ENCODE assay signal across 15 cellular contexts in genomic region chr1:30742963-30743559, GRCh38. TPM values are rescaled to one million over a fixed set of nuclear protein-coding genes. Genes with fewer than 3 reads are reported as not detected.
DNase-seq lines count a peak whose midpoint lies in the region; ATAC-seq and TF ChIP-seq lines count a peak whose summit lies in the region.
"Had no signal": no experiment of that assay in that cellular context is flagged by ENCODE, and none has a peak within 500 bp of the region (broad histone marks: within the 10 kb centered on the region; RNA-seq: fewer than 3 reads in every experiment).

No MANE protein-coding gene starts in this region.

- peaks cover 79% of the 10 kb centered on the region for H3K36me3 ChIP-seq in OCI-LY3 (replicated peaks; ENCODE audit: low read depth, low read length)
- no peaks in the 10 kb centered on the region for H3K36me3 ChIP-seq in PC-9 (ENCODE audit: low read depth)

- no peaks in the 10 kb centered on the region for H3K9me3 Mint-ChIP-seq in stimulated activated naive CD8-positive, alpha-beta T cell treated with anti-CD3 and anti-CD28 coated beads, Interleukin-15, Interleukin-2, amounts not matched to agents 100 ng/mL and 50 ng/mL, for 24 hours

- H2AFZ ChIP-seq in OCI-LY3 (ENCODE audit: low read depth, low read length) (no peak overlapping the region), PC-9 (no peak overlapping the region)

- peak overlapping the region; percentile 62 for H3K4me3 Mint-ChIP-seq in stimulated activated naive CD8-positive, alpha-beta T cell treated with anti-CD3 and anti-CD28 coated beads, Interleukin-15, Interleukin-2, amounts not matched to agents 100 ng/mL and 50 ng/mL, for 24 hours

- peak overlapping the region; percentile 97 for H3K27ac Mint-ChIP-seq in stimulated activated naive CD8-positive, alpha-beta T cell treated with anti-CD3 and anti-CD28 coated beads, Interleukin-15, Interleukin-2, amounts not matched to agents 100 ng/mL and 50 ng/mL, for 24 hours

- ATAC-seq in stimulated activated naive CD8-positive, alpha-beta T cell treated with anti-CD3 and anti-CD28 coated beads, Interleukin-15, Interleukin-2, amounts not matched to agents 100 U/mL and 50 U/mL, for 24 hours: no peak
- ATAC-seq in GM21423 (IDR thresholded peaks at IDR 0.05; ENCODE audit: unreplicated experiment): no peak
- ATAC-seq in HG02852 (IDR thresholded peaks at IDR 0.05; ENCODE audit: unreplicated experiment): no peak

- H3K27me3 Mint-ChIP-seq in stimulated activated naive CD8-positive, alpha-beta T cell treated with anti-CD3 and anti-CD28 coated beads, Interleukin-15, Interleukin-2, amounts not matched to agents 100 ng/mL and 50 ng/mL, for 24 hours: no peaks in the 10 kb centered on the region

- no TSS peak for BruUV-seq in PC-9 (replicated peaks; lab: Mats Ljungman, UMichigan)

- H3K36me3 Mint-ChIP-seq in stimulated activated naive CD8-positive, alpha-beta T cell treated with anti-CD3 and anti-CD28 coated beads, Interleukin-15, Interleukin-2, amounts not matched to agents 100 ng/mL and 50 ng/mL, for 24 hours (ENCODE audit: low read depth): peaks cover 69% of the 10 kb centered on the region

- intact Hi-C loops in PC-9 (cut with micrococcal nuclease; ENCODE audit: unreplicated experiment): no loop called here

- DNase-seq in stimulated activated naive CD8-positive, alpha-beta T cell treated with anti-CD3 and anti-CD28 coated beads, Interleukin-15, Interleukin-2, amounts not matched to agents 100 U/mL and 50 U/mL, for 24 hours: no peak
- DNase-seq in PC-9: no peak
- DNase-seq in HUDEP-2 (lab: John Stamatoyannopoulos, UW; ENCODE audit: unreplicated experiment in 76 of 76): no peak
- DNase-seq: cerebellar nuclear complex, NCI-H446 treated with DMSO at 0.1 percent for 48 hours, trophoblast cell had no signal

- no peak overlapping the region for H3K9ac ChIP-seq in OCI-LY3 (ENCODE audit: low read length)

- H3K4me2 ChIP-seq in OCI-LY3 (ENCODE audit: low read length): no peak overlapping the region
- H3K4me2 ChIP-seq in PC-9: no peak overlapping the region

- no peaks in the 10 kb centered on the region for H3F3A ChIP-seq in PC-9 (ENCODE audit: insufficient read depth, low read depth)

- no peaks in the 10 kb centered on the region for H3K9me3 ChIP-seq in OCI-LY3 (ENCODE audit: insufficient read depth, low read length)
- H3K9me3 ChIP-seq in PC-9 (ENCODE audit: insufficient read depth, low read depth): no peaks in the 10 kb centered on the region
- H3K9me3 ChIP-seq: adrenal gland, mucosa of descending colon had no signal

- CTCF ChIA-PET in PC-9 (lab: Charles Lee): no interaction called here

- H3K4me1 ChIP-seq in OCI-LY3 (ENCODE audit: low read length): peaks cover 70% of the 10 kb centered on the region
- peaks cover 20% of the 10 kb centered on the region for H3K4me1 ChIP-seq in PC-9 (replicated peaks; ENCODE audit: insufficient read depth)

- POLR2A ChIA-PET in PC-9 (lab: Charles Lee; ENCODE audit: unreplicated experiment): interaction anchor here (0.6 to 0.7 kb wide), 2 partner anchors 14 to 284 kb away, joined by 3 read pairs; no protein-coding TSS in a partner anchor

- H3K27me3 ChIP-seq in OCI-LY3 (ENCODE audit: low read depth, low read length) (no peaks in the 10 kb centered on the region), PC-9 (ENCODE audit: insufficient read depth, low read depth) (no peaks in the 10 kb centered on the region)
- H3K27me3 ChIP-seq: adrenal gland had no signal

- H3K9me2 ChIP-seq in PC-9 (ENCODE audit: insufficient read depth): no peaks in the 10 kb centered on the region

- peaks cover 100% of the 10 kb centered on the region for H3K4me1 Mint-ChIP-seq in stimulated activated naive CD8-positive, alpha-beta T cell treated with anti-CD3 and anti-CD28 coated beads, Interleukin-15, Interleukin-2, amounts not matched to agents 100 ng/mL and 50 ng/mL, for 24 hours (ENCODE audit: low read depth)

- peak overlapping the region; percentile 99 for H3K27ac ChIP-seq in OCI-LY3 (ENCODE audit: low read length)
- H3K27ac ChIP-seq in cingulate gyrus (ENCODE audit: low read depth, low read length): peak overlapping the region; percentile 4
- H3K27ac ChIP-seq in PC-9: no peak overlapping the region
- H3K27ac ChIP-seq: epithelial cell of prostate had no signal

- peaks cover 99% of the 10 kb centered on the region for H4K20me1 ChIP-seq in OCI-LY3 (ENCODE audit: insufficient read depth, low read length)
- H4K20me1 ChIP-seq in PC-9 (ENCODE audit: insufficient read depth): no peaks in the 10 kb centered on the region

- H3K79me2 ChIP-seq in OCI-LY3 (ENCODE audit: low read length) (peaks cover 77% of the 10 kb centered on the region), PC-9 (ENCODE audit: low read depth) (no peaks in the 10 kb centered on the region)

- no peak overlapping the region for H3K4me3 ChIP-seq in OCI-LY3 (ENCODE audit: low read length)
- H3K4me3 ChIP-seq in PC-9: no peak overlapping the region
- H3K4me3 ChIP-seq: adrenal gland, mucosa of descending colon had no signal

- no peak for TF ChIP-seq CTCF in OCI-LY3 (IDR thresholded peaks at IDR 0.05; ENCODE audit: low read depth, low read length)
- no peak for TF ChIP-seq CTCF in PC-9 (conservative IDR thresholded peaks at IDR 0.05)

RNA-seq across cellular contexts. Expression of gene LAPTM5, which starts 14.5 kb away (rescaled TPM):
- total RNA-seq in PC-9 (2021): 4.0 and 5.0 TPM in 2 replicates

RNA-seq across cellular contexts. Expression of gene MATN1, which starts 19.7 kb away (rescaled TPM):
- total RNA-seq in PC-9 (2021): 0.37 and 0.50 TPM in 2 replicates
- total RNA-seq: posterior vena cava had no signal
